8 cellular contexts compared by ENCODE assay signal in genomic region chr7:106659369-106659962, GRCh38. TPM values are rescaled to one million over a fixed set of nuclear protein-coding genes. Genes with fewer than 3 reads are reported as not detected.
DNase-seq lines count a peak whose midpoint lies in the region; ATAC-seq and TF ChIP-seq lines count a peak whose summit lies in the region.

No MANE protein-coding gene starts in this region.

- no peaks in the 10 kb centered on the region for H3K9me3 ChIP-seq in duodenal mucosa (ENCODE audit: control insufficient read depth in 1 of 2, low read length in 2 of 2)
- no peaks in the 10 kb centered on the region for H3K9me3 ChIP-seq in neural cell (ENCODE audit: low read length)

- peaks cover 16 to 18% of the 10 kb centered on the region in 2 donors for H3K4me1 ChIP-seq in duodenal mucosa (ENCODE audit: control insufficient read depth in 1 of 2, insufficient read depth in 2 of 2, low read length in 2 of 2)

- H3K4me1 Mint-ChIP-seq in CD14-positive monocyte = peaks cover 23% of the 10 kb centered on the region

- H3K36me3 Mint-ChIP-seq in CD14-positive monocyte = no peaks in the 10 kb centered on the region

- H4K20me1 ChIP-seq in neural cell (ENCODE audit: insufficient read depth) = no peaks in the 10 kb centered on the region

- intact Hi-C loops in CD14-positive monocyte (cut with micrococcal nuclease) = loop anchor here (5.0 to 10.0 kb wide), 3 partner anchors 115 to 482 kb away; partner anchors contain the start of gene PIK3CG (in 1 of the 2)

- peak overlapping the region; percentile 72 for H3K4me2 ChIP-seq in neural cell (ENCODE audit: low read length)

- H3K9me2 ChIP-seq in neural cell (ENCODE audit: insufficient read depth, low read length) = no peaks in the 10 kb centered on the region

- DNase-seq in CD14-positive monocyte (ENCODE audit: low spot score) (no peak), M059J (ENCODE audit: low read depth) (peak; percentile 70), OCI-M1 (lab: John Stamatoyannopoulos, UW) (no peak)

- no peaks in the 10 kb centered on the region for H3F3A ChIP-seq in neural cell (ENCODE audit: insufficient read depth, low read length, poor library complexity, severe bottlenecking)

- peak overlapping the region; percentile 87 to 88 for H3K4me3 Mint-ChIP-seq in CD14-positive monocyte

- TF ChIP-seq CTCF in CD14-positive monocyte (IDR thresholded peaks at IDR 0.05) (no peak), neural cell (IDR thresholded peaks at IDR 0.05; ENCODE audit: poor library complexity, severe bottlenecking) (no peak)

- H3K9ac ChIP-seq in duodenal mucosa (ENCODE audit: low read depth in 1 of 2, low read length in 2 of 2) = peak overlapping the region; percentile 81 to 90
- H3K9ac ChIP-seq in neural cell (ENCODE audit: low read length) = peak overlapping the region; percentile 82

- H3K27me3 ChIP-seq in duodenal mucosa (ENCODE audit: control insufficient read depth in 1 of 2, insufficient read depth in 2 of 2, low read length in 2 of 2) (no peaks in the 10 kb centered on the region), neural cell (ENCODE audit: insufficient read depth, low read depth, low read length) (no peaks in the 10 kb centered on the region)

- no peak for ATAC-seq in GM19351 (IDR thresholded peaks at IDR 0.05; ENCODE audit: unreplicated experiment)
- no peak for ATAC-seq in HG03159 (IDR thresholded peaks at IDR 0.05; ENCODE audit: unreplicated experiment)
- ATAC-seq in GM21717 (IDR thresholded peaks at IDR 0.05; ENCODE audit: unreplicated experiment) = no peak

- H3K4me3 ChIP-seq in duodenal mucosa (ENCODE audit: low read depth in 1 of 2, low read length in 2 of 2) (peak overlapping the region; percentile 88 to 95), neural cell (ENCODE audit: low read length) (peak overlapping the region; percentile 82)

- TF ChIP-seq EP300 in neural cell (conservative IDR thresholded peaks at IDR 0.05; ENCODE audit: poor library complexity, severe bottlenecking) = no peak

- H3K36me3 ChIP-seq in duodenal mucosa (ENCODE audit: control insufficient read depth in 1 of 2, insufficient read depth in 2 of 2, low read length in 2 of 2) (no peaks in the 10 kb centered on the region), neural cell (ENCODE audit: insufficient read depth, low read length) (no peaks in the 10 kb centered on the region)

- H3K9me3 Mint-ChIP-seq in CD14-positive monocyte = peaks cover 0 to 2% (median 0%) of the 10 kb centered on the region in 7 donors

- H3K27me3 Mint-ChIP-seq in CD14-positive monocyte (ENCODE audit: low read depth in 3 of 3) = no peaks in the 10 kb centered on the region

- TF ChIP-seq RAD21 in neural cell (conservative IDR thresholded peaks at IDR 0.05) = no peak

- peak overlapping the region; percentile 80 for H3K27ac ChIP-seq in duodenal mucosa (ENCODE audit: low read depth, low read length)
- H3K27ac ChIP-seq in neural cell (ENCODE audit: low read length) = peak overlapping the region; percentile 41

- peak overlapping the region in 6 of 7 donors; percentile 24 to 87 (median 80) for H3K27ac Mint-ChIP-seq in CD14-positive monocyte

- H2AFZ ChIP-seq in neural cell (ENCODE audit: low read depth, low read length) = peak overlapping the region; percentile 46

- peaks cover 20% of the 10 kb centered on the region for H3K79me2 ChIP-seq in neural cell (replicated peaks; ENCODE audit: insufficient read depth, low read length)

TF ChIP-seq in neural cell, 6 proteins besides CTCF, POLR2A, EP300 and RAD21:
- TF ChIP-seq TAF1 (IDR thresholded peaks at IDR 0.05; ENCODE audit: low read depth) = no peak

RNA-seq across cellular contexts. Expression of gene CCDC71L, which starts 1.5 kb away (rescaled TPM):
- polyA plus RNA-seq in CD14-positive monocyte = 1 to 10 TPM; 2.9 to 3.5 TPM
- 202 and 220 TPM in 2 replicates for total RNA-seq in M059J (2014; rRNA removed; shearing (Covaris generic))
- polyA plus RNA-seq in neural cell = 37.2 and 38.3 TPM in 2 replicates
- polyA minus RNA-seq in neural cell = 75.5 and 81.3 TPM in 2 replicates
